In the genomic region with DNA sequence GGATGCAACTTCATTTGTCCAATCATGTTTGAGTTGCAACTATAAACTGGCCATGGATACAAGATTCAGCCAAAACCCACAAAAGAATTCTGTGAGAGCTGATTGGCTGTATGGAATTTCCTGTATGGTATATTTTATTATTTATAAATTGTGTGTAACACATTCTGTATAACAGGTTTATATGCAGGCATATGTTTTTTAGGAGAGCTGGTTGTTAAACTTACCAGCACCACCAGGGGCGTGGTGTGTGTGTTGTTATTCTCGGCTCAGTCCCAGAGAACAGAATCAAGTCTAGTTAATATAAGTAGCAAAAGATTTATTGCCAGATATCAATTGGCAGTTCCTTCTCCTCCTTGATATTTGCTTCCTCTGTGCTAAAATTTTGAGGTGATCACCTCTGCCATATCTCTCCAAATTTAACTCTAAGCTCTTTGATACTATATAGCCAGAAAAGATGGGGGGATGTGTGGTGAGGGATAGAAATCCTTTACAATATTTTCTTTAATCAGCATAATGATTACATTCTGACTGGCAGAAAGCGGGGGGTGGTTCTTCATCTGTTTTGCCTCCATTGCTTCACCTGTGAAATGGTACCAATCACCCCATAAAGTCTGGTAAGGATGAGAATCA, we compare ENCODE assay signal across 9 cellular contexts. TPM values are rescaled to one million over a fixed set of nuclear protein-coding genes. Genes with fewer than 3 reads are reported as not detected.
DNase-seq lines count a peak whose midpoint lies in the region; ATAC-seq, FAIRE-seq and TF ChIP-seq lines count a peak whose summit lies in the region.
"Had no signal": no experiment of that assay in that cellular context is flagged by ENCODE, and none has a peak within 500 bp of the region (broad histone marks: within the 10 kb centered on the region; RNA-seq: fewer than 3 reads in every experiment).

No MANE protein-coding gene starts in this region.

- H3K4me3 ChIP-seq in endothelial cell of umbilical vein (replicated peaks in 1 of 3; ENCODE audit: insufficient read depth in 1 of 3, low read depth in 1 of 3, low read length in 3 of 3): no peak overlapping the region

- no peak for ATAC-seq in GM18511 (IDR thresholded peaks at IDR 0.05; ENCODE audit: unreplicated experiment)

- H3K27me3 Mint-ChIP-seq in activated CD4-positive, alpha-beta T cell treated with anti-CD3 and anti-CD28 coated beads, Interleukin-2, amount 10 ng/mL, durations not matched to agents 7 days and 5 days: peaks cover 10% of the 10 kb centered on the region
- peaks cover 23% of the 10 kb centered on the region for H3K27me3 Mint-ChIP-seq in activated CD4-positive, alpha-beta T cell treated with anti-CD3 and anti-CD28 coated beads, Interleukin-2, amount 10 ng/mL, durations not matched to agents 24 days and 14 days

- no peaks in the 10 kb centered on the region for H4K20me1 ChIP-seq in endothelial cell of umbilical vein (replicated peaks; ENCODE audit: control insufficient read depth, extremely low read depth, insufficient read depth, low read length)

- POLR2A ChIA-PET in activated CD4-positive, alpha-beta T cell treated with anti-CD3 and anti-CD28 coated beads, Interleukin-2, amount 10 ng/mL, durations not matched to agents 7 days and 5 days (lab: Charles Lee): interaction anchor here (0.8 kb wide), 1 partner anchor 107 kb away, joined by 3 read pairs; no protein-coding TSS in a partner anchor
- POLR2A ChIA-PET in endothelial cell of umbilical vein (lab: Charles Lee): no interaction called here

- H3K4me3 Mint-ChIP-seq in activated CD4-positive, alpha-beta T cell treated with anti-CD3 and anti-CD28 coated beads, Interleukin-2, amount 10 ng/mL, durations not matched to agents 7 days and 5 days: no peak overlapping the region
- H3K4me3 Mint-ChIP-seq in activated CD4-positive, alpha-beta T cell treated with anti-CD3 and anti-CD28 coated beads, Interleukin-2, amount 10 ng/mL, durations not matched to agents 24 days and 14 days: no peak overlapping the region

- no peaks in the 10 kb centered on the region for H3K36me3 Mint-ChIP-seq in activated CD4-positive, alpha-beta T cell treated with anti-CD3 and anti-CD28 coated beads, Interleukin-2, amount 10 ng/mL, durations not matched to agents 7 days and 5 days (ENCODE audit: low read depth)
- H3K36me3 Mint-ChIP-seq in activated CD4-positive, alpha-beta T cell treated with anti-CD3 and anti-CD28 coated beads, Interleukin-2, amount 10 ng/mL, durations not matched to agents 24 days and 14 days (ENCODE audit: low read depth): no peaks in the 10 kb centered on the region

- no peak for TF ChIP-seq POLR2A in endothelial cell of umbilical vein (IDR thresholded peaks at IDR 0.05; ENCODE audit: low read depth, low read length)

- no TSS peak for BruUV-seq in endothelial cell of umbilical vein (replicated peaks; lab: Mats Ljungman, UMichigan)

- no peak overlapping the region for H2AFZ ChIP-seq in endothelial cell of umbilical vein (ENCODE audit: low read depth, low read length)

- no peaks in the 10 kb centered on the region for H3K9me1 ChIP-seq in endothelial cell of umbilical vein (replicated peaks; ENCODE audit: control insufficient read depth, extremely low read depth, insufficient read depth, low read length)

- peaks cover 4% of the 10 kb centered on the region for H3K4me1 Mint-ChIP-seq in activated CD4-positive, alpha-beta T cell treated with anti-CD3 and anti-CD28 coated beads, Interleukin-2, amount 10 ng/mL, durations not matched to agents 7 days and 5 days
- H3K4me1 Mint-ChIP-seq in activated CD4-positive, alpha-beta T cell treated with anti-CD3 and anti-CD28 coated beads, Interleukin-2, amount 10 ng/mL, durations not matched to agents 24 days and 14 days: peaks cover 2% of the 10 kb centered on the region

- no peak overlapping the region for H3K27ac ChIP-seq in endothelial cell of umbilical vein (ENCODE audit: insufficient read depth, low read depth, low read length)
- H3K27ac ChIP-seq: neutrophil had no signal

- no peaks in the 10 kb centered on the region for H3K79me2 ChIP-seq in endothelial cell of umbilical vein (ENCODE audit: control insufficient read depth, insufficient read depth, low read length)

- H3K9me3 Mint-ChIP-seq in activated CD4-positive, alpha-beta T cell treated with anti-CD3 and anti-CD28 coated beads, Interleukin-2, amount 10 ng/mL, durations not matched to agents 7 days and 5 days: no peaks in the 10 kb centered on the region
- no peaks in the 10 kb centered on the region for H3K9me3 Mint-ChIP-seq in activated CD4-positive, alpha-beta T cell treated with anti-CD3 and anti-CD28 coated beads, Interleukin-2, amount 10 ng/mL, durations not matched to agents 24 days and 14 days

- peaks cover 8 to 10% of the 10 kb centered on the region in 2 experiments for H3K27me3 ChIP-seq in endothelial cell of umbilical vein (ENCODE audit: control insufficient read depth in 2 of 2, insufficient read depth in 2 of 2, low read length in 2 of 2)

- no peaks in the 10 kb centered on the region for H3K36me3 ChIP-seq in endothelial cell of umbilical vein (ENCODE audit: control insufficient read depth in 2 of 2, extremely low read depth in 1 of 2, insufficient read depth in 2 of 2, low read length in 2 of 2)
- H3K36me3 ChIP-seq: neutrophil had no signal

- no peaks in the 10 kb centered on the region for H3K4me1 ChIP-seq in endothelial cell of umbilical vein (ENCODE audit: control insufficient read depth, extremely low read depth, insufficient read depth, low read length)

- H3K4me2 ChIP-seq in endothelial cell of umbilical vein (ENCODE audit: insufficient read depth, low read length): no peak overlapping the region

- intact Hi-C loops in activated CD4-positive, alpha-beta T cell treated with anti-CD3 and anti-CD28 coated beads, Interleukin-2, amount 10 ng/mL, durations not matched to agents 24 days and 14 days (cut with micrococcal nuclease): no loop called here
- intact Hi-C loops in endothelial cell of umbilical vein (cut with micrococcal nuclease): no loop called here

- no peak overlapping the region for H3K9ac ChIP-seq in endothelial cell of umbilical vein (replicated peaks; ENCODE audit: extremely low read depth, insufficient read depth, low read length)

- CTCF ChIA-PET in activated CD4-positive, alpha-beta T cell treated with anti-CD3 and anti-CD28 coated beads, Interleukin-2, amount 10 ng/mL, durations not matched to agents 7 days and 5 days (lab: Charles Lee): interaction anchor here (1.0 to 4.5 kb wide), 7 partner anchors 10 to 448 kb away, joined by 3 to 32 read pairs (median 6); a partner anchor contains a TSS
- CTCF ChIA-PET in endothelial cell of umbilical vein (lab: Charles Lee): interaction anchor here (0.6 to 15.4 kb wide), 28 partner anchors 8 to 408 kb away, joined by 3 to 1267 read pairs (median 4); a partner anchor contains a TSS

- peak; percentile 19 for DNase-seq in activated CD4-positive, alpha-beta T cell treated with anti-CD3 and anti-CD28 coated beads, Interleukin-2, amount 10 ng/mL, durations not matched to agents 7 days and 5 days
- no peak for DNase-seq in activated CD4-positive, alpha-beta T cell treated with anti-CD3 and anti-CD28 coated beads, Interleukin-2, amount 10 ng/mL, durations not matched to agents 24 days and 14 days
- DNase-seq in OCI-M1 (lab: John Stamatoyannopoulos, UW) (peak; percentile 64), endothelial cell of umbilical vein (ENCODE audit: low read depth, low spot score) (peak; percentile 50), renal cortical epithelial cell (ENCODE audit: low read depth) (peak; percentile 33), globus pallidus (ENCODE audit: low spot score) (no peak), H4 (ENCODE audit: low spot score) (no peak)

- H3K27ac Mint-ChIP-seq in activated CD4-positive, alpha-beta T cell treated with anti-CD3 and anti-CD28 coated beads, Interleukin-2, amount 10 ng/mL, durations not matched to agents 7 days and 5 days: no peak overlapping the region
- no peak overlapping the region for H3K27ac Mint-ChIP-seq in activated CD4-positive, alpha-beta T cell treated with anti-CD3 and anti-CD28 coated beads, Interleukin-2, amount 10 ng/mL, durations not matched to agents 24 days and 14 days

- peak; percentile 18 for FAIRE-seq in endothelial cell of umbilical vein (lab: Jason Lieb, UNC)

- dilution Hi-C loops in endothelial cell of umbilical vein (cut with MboI; ENCODE audit: extremely low pct_ligation_motif_present, low sequenced_read_pairs): no loop called here

- TF ChIP-seq CTCF in endothelial cell of umbilical vein (IDR thresholded peaks at IDR 0.05; ENCODE audit: extremely low read depth in 1 of 2, insufficient read depth in 1 of 2, low read depth in 1 of 2, low read length in 2 of 2): peak; percentile 20 to 51

- no peaks in the 10 kb centered on the region for H3K9me3 ChIP-seq in endothelial cell of umbilical vein (replicated peaks; ENCODE audit: control insufficient read depth, insufficient read depth, low read length)
- H3K9me3 ChIP-seq: neutrophil had no signal

RNA-seq across cellular contexts. Expression of a gene that starts 22.9 kb away (rescaled TPM):
- 1 to 10 TPM; 4.0 to 5.0 TPM for total RNA-seq in activated CD4-positive, alpha-beta T cell treated with anti-CD3 and anti-CD28 coated beads, Interleukin-2, amount 10 ng/mL, durations not matched to agents 7 days and 5 days
- 3.1 and 3.8 TPM in 2 replicates for total RNA-seq in activated CD4-positive, alpha-beta T cell treated with anti-CD3 and anti-CD28 coated beads, Interleukin-2, amount 10 ng/mL, durations not matched to agents 24 days and 14 days
- total RNA-seq in endothelial cell of umbilical vein (4.9 and 5.3 TPM in 2 replicates), renal cortical epithelial cell (1.2 and 3.6 TPM in 2 replicates)
- 4.8 and 7.5 TPM in 2 replicates for polyA plus RNA-seq in endothelial cell of umbilical vein
- 8.0 and 8.6 TPM in 2 replicates for polyA plus RNA-seq in endothelial cell of umbilical vein (2011; cell fraction: cytosol; rRNA removed)
- 5.9 and 6.1 TPM in 2 replicates for polyA plus RNA-seq in endothelial cell of umbilical vein (2011; cell fraction: nucleus; rRNA removed)
- 2.8 and 4.2 TPM in 2 replicates for polyA plus RNA-seq in endothelial cell of umbilical vein (2012)
- 1.7 and 2.0 TPM in 2 replicates for polyA minus RNA-seq in endothelial cell of umbilical vein
- polyA minus RNA-seq in endothelial cell of umbilical vein (2011; cell fraction: cytosol; rRNA and poly(A)+ RNA removed): 1.6 TPM
- 2.1 and 3.6 TPM in 2 replicates for polyA minus RNA-seq in endothelial cell of umbilical vein (2011; cell fraction: nucleus; rRNA and poly(A)+ RNA removed)
- total RNA-seq in H4 (2014; rRNA removed; shearing (Covaris generic)): 5.2 TPM in 1 of 2 replicates, not detected in the other

RNA-seq across cellular contexts. Expression of a gene that starts 37.0 kb away (rescaled TPM):
- 10 to 100 TPM; 48.6 to 63.6 TPM for total RNA-seq in activated CD4-positive, alpha-beta T cell treated with anti-CD3 and anti-CD28 coated beads, Interleukin-2, amount 10 ng/mL, durations not matched to agents 7 days and 5 days
- 35.1 and 38.1 TPM in 2 replicates for total RNA-seq in activated CD4-positive, alpha-beta T cell treated with anti-CD3 and anti-CD28 coated beads, Interleukin-2, amount 10 ng/mL, durations not matched to agents 24 days and 14 days
- total RNA-seq in endothelial cell of umbilical vein (83.1 and 83.5 TPM in 2 replicates), renal cortical epithelial cell (34.9 and 86.8 TPM in 2 replicates)
- polyA plus RNA-seq in endothelial cell of umbilical vein: 85.7 and 139 TPM in 2 replicates
- 32.7 and 52.1 TPM in 2 replicates for polyA plus RNA-seq in endothelial cell of umbilical vein (2011; cell fraction: cytosol; rRNA removed)
- polyA plus RNA-seq in endothelial cell of umbilical vein (2011; cell fraction: nucleus; rRNA removed): 14.6 and 25.1 TPM in 2 replicates
- 17.1 and 24.7 TPM in 2 replicates for polyA plus RNA-seq in endothelial cell of umbilical vein (2012)
- 8.0 and 9.1 TPM in 2 replicates for polyA minus RNA-seq in endothelial cell of umbilical vein
- 31.0 TPM for polyA minus RNA-seq in endothelial cell of umbilical vein (2011; cell fraction: cytosol; rRNA and poly(A)+ RNA removed)
- 5.4 and 12.6 TPM in 2 replicates for polyA minus RNA-seq in endothelial cell of umbilical vein (2011; cell fraction: nucleus; rRNA and poly(A)+ RNA removed)
- total RNA-seq in H4 (2014; rRNA removed; shearing (Covaris generic)): 67.9 and 104 TPM in 2 replicates

Comparison
In these comparisons a context has a peak if more than half of its experiments do, and no peak if none do; other contexts are left out.
1. DNase-seq: peak in activated CD4-positive, alpha-beta T cell treated with anti-CD3 and anti-CD28 coated beads, Interleukin-2, amount 10 ng/mL, durations not matched to agents 7 days and 5 days (single experiment), OCI-M1 (single experiment), endothelial cell of umbilical vein (single experiment) and renal cortical epithelial cell (single experiment); none in activated CD4-positive, alpha-beta T cell treated with anti-CD3 and anti-CD28 coated beads, Interleukin-2, amount 10 ng/mL, durations not matched to agents 24 days and 14 days (single experiment), globus pallidus (single experiment) and H4 (single experiment).